In genomic region chr14:31942216-31942841, GRCh38 we compare ENCODE assay signal across 20 cellular contexts.
"Had no signal": no experiment of that assay in that cellular context is flagged by ENCODE, and none has a peak within 500 bp of the region (broad histone marks: within the 10 kb centered on the region; RNA-seq: fewer than 3 reads in every experiment).

No MANE protein-coding gene starts in this region.

- H3K4me1 ChIP-seq: lower lobe of right lung, parathyroid adenoma had no signal

- DNase-seq: cortex of kidney; dorsolateral prefrontal cortex; effector memory CD4-positive, alpha-beta T cell; esophagus squamous epithelium; foreskin keratinocyte; immature natural killer cell; left cardiac atrium; left ventricle myocardium inferior; lower lobe of right lung; midbrain; naive B cell; occipital lobe; small intestine; stimulated activated CD4-positive, alpha-beta T cell treated with anti-CD3 and anti-CD28 coated beads, Interleukin-12 subunit alpha, Interleukin-12 subunit beta, amount 100 ng/mL, for 4 hours; stimulated activated naive CD4-positive, alpha-beta T cell; stomach; trophoblast cell had no signal

- H3K27me3 ChIP-seq: dorsolateral prefrontal cortex, esophagus squamous epithelium, foreskin keratinocyte, stomach had no signal

- H3K79me2 ChIP-seq: parathyroid adenoma had no signal

- FAIRE-seq: keratinocyte, small intestine had no signal

- H3K27ac ChIP-seq: dorsolateral prefrontal cortex, esophagus squamous epithelium, foreskin keratinocyte, left ventricle myocardium inferior, lower lobe of right lung, parathyroid adenoma, stomach, thoracic aorta had no signal

- H3K9ac ChIP-seq: parathyroid adenoma had no signal

- H3K9me3 ChIP-seq: esophagus squamous epithelium, left ventricle myocardium inferior, lower lobe of right lung, stomach, thoracic aorta had no signal

- H2AFZ ChIP-seq: parathyroid adenoma had no signal

- H3K4me3 ChIP-seq: dorsolateral prefrontal cortex, esophagus squamous epithelium, left ventricle myocardium inferior, lower lobe of right lung, stomach, thoracic aorta had no signal

- H3K36me3 ChIP-seq: esophagus squamous epithelium, left ventricle myocardium inferior, lower lobe of right lung, stomach, thoracic aorta had no signal

- ATAC-seq: foreskin keratinocyte, left cardiac atrium, lower lobe of right lung had no signal
